9 cellular contexts compared by ENCODE assay signal in genomic region chr2:234949762-234950434, GRCh38. TPM values are rescaled to one million over a fixed set of nuclear protein-coding genes. Genes with fewer than 3 reads are reported as not detected.
DNase-seq lines count a peak whose midpoint lies in the region; ATAC-seq and TF ChIP-seq lines count a peak whose summit lies in the region.
"Had no signal": no experiment of that assay in that cellular context is flagged by ENCODE, and none has a peak within 500 bp of the region (broad histone marks: within the 10 kb centered on the region; RNA-seq: fewer than 3 reads in every experiment).

No MANE protein-coding gene starts in this region.

- H3K4me1 Mint-ChIP-seq in endodermal cell: peaks cover 27% of the 10 kb centered on the region
- H3K4me1 Mint-ChIP-seq in nephron: peaks cover 35% of the 10 kb centered on the region

- H3K4me3 ChIP-seq in BLaER1 (no peak overlapping the region), endodermal cell (ENCODE audit: low read length) (no peak overlapping the region)

- H3K4me3 Mint-ChIP-seq in endodermal cell (no peak overlapping the region), nephron (peak overlapping the region; percentile 88 to 96 (median 92))

- H3K27ac ChIP-seq in BLaER1 (no peak overlapping the region), endodermal cell (ENCODE audit: low read depth, low read length) (no peak overlapping the region)

- H3K36me3 Mint-ChIP-seq in endodermal cell (ENCODE audit: low read depth) (no peaks in the 10 kb centered on the region), nephron (ENCODE audit: low read depth) (no peaks in the 10 kb centered on the region)

- peaks cover 25% of the 10 kb centered on the region for H4K20me1 ChIP-seq in BLaER1

- no peaks in the 10 kb centered on the region for H3K36me3 ChIP-seq in BLaER1
- H3K36me3 ChIP-seq in endodermal cell (ENCODE audit: control insufficient read depth, insufficient read depth, low read length): peaks cover 2% of the 10 kb centered on the region

- DNase-seq in NCI-H226 (peak; percentile 43), endodermal cell (peak; percentile 8), DMS153 treated with DMSO at 0.1 percent for 48 hours (lab: John Stamatoyannopoulos, UW; ENCODE audit: unreplicated experiment) (no peak)
- DNase-seq in activated CD8-positive, alpha-beta memory T cell treated with anti-CD3 and anti-CD28 coated beads, Interleukin-2, amount 50 U/mL, for 4 hours: no peak
- DNase-seq: OCI-M1 had no signal

- H3K9me3 ChIP-seq in BLaER1 (no peaks in the 10 kb centered on the region), endodermal cell (ENCODE audit: control insufficient read depth, low read length) (no peaks in the 10 kb centered on the region)

- H3K4me1 ChIP-seq in BLaER1: peaks cover 18% of the 10 kb centered on the region
- H3K4me1 ChIP-seq in endodermal cell (ENCODE audit: control insufficient read depth, insufficient read depth, low read length): peaks cover 3% of the 10 kb centered on the region

- 78 to 93% methylated on average over 5 to 6 of the region's 6 CpGs for WGBS in endodermal cell (ENCODE audit: insufficient coverage in 1 of 2, insufficient read length in 1 of 2), 2 experiments

- H3K4me2 ChIP-seq in BLaER1: peak overlapping the region; percentile 98

- H3K27me3 Mint-ChIP-seq in endodermal cell (ENCODE audit: insufficient read depth): peaks cover 36% of the 10 kb centered on the region
- peaks cover 12% of the 10 kb centered on the region for H3K27me3 Mint-ChIP-seq in nephron (ENCODE audit: low read depth)

- H3K9ac ChIP-seq in BLaER1 (no peak overlapping the region), endodermal cell (ENCODE audit: extremely low read depth, low read length, poor library complexity, severe bottlenecking) (no peak overlapping the region)

- H3K27ac Mint-ChIP-seq in endodermal cell (no peak overlapping the region), nephron (peak overlapping the region; percentile 6 to 62 (median 23))

- ATAC-seq in GM21528 (IDR thresholded peaks at IDR 0.05; ENCODE audit: low FRiP score, unreplicated experiment) (no peak), GM18868 (IDR thresholded peaks at IDR 0.05; ENCODE audit: unreplicated experiment) (no peak)

- H3K9me3 Mint-ChIP-seq in endodermal cell: no peaks in the 10 kb centered on the region
- peaks cover 3% of the 10 kb centered on the region for H3K9me3 Mint-ChIP-seq in nephron

- no peak for TF ChIP-seq CTCF in endodermal cell (conservative IDR thresholded peaks at IDR 0.05)
- no peak for TF ChIP-seq CTCF in nephron (IDR thresholded peaks at IDR 0.05; ENCODE audit: unreplicated experiment in 3 of 3)

- H3K27me3 ChIP-seq in BLaER1 (peaks cover 60% of the 10 kb centered on the region), endodermal cell (ENCODE audit: control insufficient read depth, insufficient read depth, low read length, poor library complexity, severe bottlenecking) (peaks cover 7% of the 10 kb centered on the region)

RNA-seq across cellular contexts. Expression of gene SH3BP4, which starts 1.9 kb away (rescaled TPM):
- 10 to 100 TPM; 49.1 to 53.4 TPM for total RNA-seq in endodermal cell
- polyA plus RNA-seq in endodermal cell (2013, experiment 1 of 2): 77.6 TPM
- polyA plus RNA-seq in endodermal cell (2013, experiment 2 of 2): 78.9 TPM

Comparison
In these comparisons a context has a peak if more than half of its experiments do, and no peak if none do; other contexts are left out.
1. DNase-seq: peak in NCI-H226 (single experiment) and endodermal cell (single experiment); none in DMS153 treated with DMSO at 0.1 percent for 48 hours (single experiment) and activated CD8-positive, alpha-beta memory T cell treated with anti-CD3 and anti-CD28 coated beads, Interleukin-2, amount 50 U/mL, for 4 hours (single experiment).